In the genomic region with DNA sequence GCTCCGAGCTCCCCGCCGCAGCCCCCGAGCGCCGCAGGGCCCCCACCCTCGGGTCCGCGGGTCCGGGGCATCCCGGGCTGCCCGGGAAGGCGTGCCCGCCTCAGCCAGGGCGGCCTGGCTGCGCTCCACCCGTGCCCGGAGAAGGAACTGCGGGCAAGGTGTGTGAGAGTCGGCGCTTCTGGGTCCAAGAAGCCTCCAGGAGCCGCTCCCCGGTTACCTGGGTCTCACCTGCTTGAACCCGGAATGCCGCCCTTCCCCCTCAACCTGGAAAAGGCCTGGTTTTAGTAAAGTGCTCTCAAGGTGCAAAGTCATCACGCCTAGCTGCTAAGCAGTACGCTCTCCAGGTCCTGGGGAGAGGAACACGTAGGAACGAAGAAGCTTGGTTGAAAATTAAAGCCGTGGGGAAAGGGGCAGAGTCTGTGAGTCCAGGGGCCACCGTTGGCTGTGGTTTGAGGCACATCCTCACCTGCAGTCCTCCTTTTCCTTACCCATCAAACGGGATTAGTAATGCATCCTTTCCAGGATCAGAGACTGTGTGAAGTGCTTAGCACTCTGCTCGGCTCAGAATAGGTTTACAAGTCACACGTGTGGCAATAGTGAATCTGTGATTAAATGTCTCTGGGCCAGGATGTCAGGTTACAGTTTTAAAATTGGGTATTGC, we compare ENCODE assay signal across 1 cellular context.
A peak's percentile ranks its signal among the peaks of the same experiment; 100 is the strongest.
TF ChIP-seq lines count a peak whose summit lies in the region.

No MANE protein-coding gene starts in this region.

TF ChIP-seq in H1, 55 proteins besides CTCF, POLR2A, EP300 and RAD21:
- TF ChIP-seq POU5F1 (IDR thresholded peaks at IDR 0.05; ENCODE audit: low read depth, low read length): no peak
- TF ChIP-seq MAFK (IDR thresholded peaks at IDR 0.05; ENCODE audit: low read depth, low read length): 0 out of 2 replicates have a peak, but pooled peaks have one; percentile 3
- TF ChIP-seq GTF2F1 (IDR thresholded peaks at IDR 0.05; ENCODE audit: borderline replicate concordance, low read depth, low read length): no peak
- no peak for TF ChIP-seq HDAC6 (IDR thresholded peaks at IDR 0.05; ENCODE audit: low read depth, low read length)
- TF ChIP-seq CHD2 (IDR thresholded peaks at IDR 0.05; ENCODE audit: low read length): no peak
- TF ChIP-seq, protein P1, sequence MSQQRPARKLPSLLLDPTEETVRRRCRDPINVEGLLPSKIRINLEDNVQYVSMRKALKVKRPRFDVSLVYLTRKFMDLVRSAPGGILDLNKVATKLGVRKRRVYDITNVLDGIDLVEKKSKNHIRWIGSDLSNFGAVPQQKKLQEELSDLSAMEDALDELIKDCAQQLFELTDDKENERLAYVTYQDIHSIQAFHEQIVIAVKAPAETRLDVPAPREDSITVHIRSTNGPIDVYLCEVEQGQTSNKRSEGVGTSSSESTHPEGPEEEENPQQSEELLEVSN (IDR thresholded peaks at IDR 0.05): 0 out of 2 replicates have a peak, but pooled peaks have one; percentile 10
- peak; percentile 57; the same call in 1 of the 2 replicates for TF ChIP-seq TEAD4 (IDR thresholded peaks at IDR 0.05; ENCODE audit: low read depth, low read length)
- TF ChIP-seq SIN3A (conservative IDR thresholded peaks at IDR 0.05 in 1 of 2, IDR thresholded peaks at IDR 0.05 in 1 of 2; ENCODE audit: low read depth in 1 of 2, low read length in 2 of 2): peak in 1 of 2 experiments; percentile 39; a peak in 1 of 4 replicates
- no peak for TF ChIP-seq CREB1 (IDR thresholded peaks at IDR 0.05)
- TF ChIP-seq NRF1 (IDR thresholded peaks at IDR 0.05; ENCODE audit: low read depth, low read length): no peak
- TF ChIP-seq, protein P2, sequence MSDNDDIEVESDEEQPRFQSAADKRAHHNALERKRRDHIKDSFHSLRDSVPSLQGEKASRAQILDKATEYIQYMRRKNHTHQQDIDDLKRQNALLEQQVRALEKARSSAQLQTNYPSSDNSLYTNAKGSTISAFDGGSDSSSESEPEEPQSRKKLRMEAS (IDR thresholded peaks at IDR 0.05): no peak
- TF ChIP-seq NANOG (IDR thresholded peaks at IDR 0.05; ENCODE audit: insufficient read depth, low read depth, low read length, poor library complexity, severe bottlenecking): no peak
- no peak for TF ChIP-seq CHD1 (IDR thresholded peaks at IDR 0.05; ENCODE audit: low read depth, low read length)
- TF ChIP-seq TCF12 (IDR thresholded peaks at IDR 0.05; ENCODE audit: low read depth, low read length): no peak
- no peak for TF ChIP-seq SUZ12 (IDR thresholded peaks at IDR 0.05; ENCODE audit: low read length)
- no peak for TF ChIP-seq BCL11A (IDR thresholded peaks at IDR 0.05; ENCODE audit: low read depth in 2 of 2, low read length in 2 of 2)
- 0 out of 2 replicates have a peak, but pooled peaks have one; percentile 40 for TF ChIP-seq TAF1 (IDR thresholded peaks at IDR 0.05; ENCODE audit: low read depth, low read length)
- no peak for TF ChIP-seq CBX5 (IDR thresholded peaks at IDR 0.05; ENCODE audit: low read depth, low read length)
- TF ChIP-seq, protein P3, sequence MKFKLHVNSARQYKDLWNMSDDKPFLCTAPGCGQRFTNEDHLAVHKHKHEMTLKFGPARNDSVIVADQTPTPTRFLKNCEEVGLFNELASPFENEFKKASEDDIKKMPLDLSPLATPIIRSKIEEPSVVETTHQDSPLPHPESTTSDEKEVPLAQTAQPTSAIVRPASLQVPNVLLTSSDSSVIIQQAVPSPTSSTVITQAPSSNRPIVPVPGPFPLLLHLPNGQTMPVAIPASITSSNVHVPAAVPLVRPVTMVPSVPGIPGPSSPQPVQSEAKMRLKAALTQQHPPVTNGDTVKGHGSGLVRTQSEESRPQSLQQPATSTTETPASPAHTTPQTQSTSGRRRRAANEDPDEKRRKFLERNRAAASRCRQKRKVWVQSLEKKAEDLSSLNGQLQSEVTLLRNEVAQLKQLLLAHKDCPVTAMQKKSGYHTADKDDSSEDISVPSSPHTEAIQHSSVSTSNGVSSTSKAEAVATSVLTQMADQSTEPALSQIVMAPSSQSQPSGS (IDR thresholded peaks at IDR 0.05; ENCODE audit: low read length): no peak
- TF ChIP-seq PHF8 (conservative IDR thresholded peaks at IDR 0.05; ENCODE audit: low read depth, low read length): no peak
- TF ChIP-seq RBBP5 (IDR thresholded peaks at IDR 0.05; ENCODE audit: borderline replicate concordance, low read depth, low read length): 0 out of 2 replicates have a peak, but pooled peaks have one; percentile 36
- no peak for TF ChIP-seq SRF (IDR thresholded peaks at IDR 0.05; ENCODE audit: low read depth, low read length)
- TF ChIP-seq EGR1 (IDR thresholded peaks at IDR 0.05; ENCODE audit: borderline replicate concordance, low read depth, low read length): no peak
- peak; percentile 31 for TF ChIP-seq TAF7 (optimal IDR thresholded peaks at IDR 0.05; ENCODE audit: borderline replicate concordance, low read depth, low read length)
- no peak for TF ChIP-seq ATF3 (IDR thresholded peaks at IDR 0.05; ENCODE audit: insufficient read depth, low read depth, low read length)
- peak; percentile 52; the same call in 1 of the 2 replicates for TF ChIP-seq SP1 (IDR thresholded peaks at IDR 0.05; ENCODE audit: low read depth, low read length)
- TF ChIP-seq KDM5A (IDR thresholded peaks at IDR 0.05; ENCODE audit: low read length): no peak
- TF ChIP-seq, protein P4, sequence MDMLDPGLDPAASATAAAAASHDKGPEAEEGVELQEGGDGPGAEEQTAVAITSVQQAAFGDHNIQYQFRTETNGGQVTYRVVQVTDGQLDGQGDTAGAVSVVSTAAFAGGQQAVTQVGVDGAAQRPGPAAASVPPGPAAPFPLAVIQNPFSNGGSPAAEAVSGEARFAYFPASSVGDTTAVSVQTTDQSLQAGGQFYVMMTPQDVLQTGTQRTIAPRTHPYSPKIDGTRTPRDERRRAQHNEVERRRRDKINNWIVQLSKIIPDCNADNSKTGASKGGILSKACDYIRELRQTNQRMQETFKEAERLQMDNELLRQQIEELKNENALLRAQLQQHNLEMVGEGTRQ (IDR thresholded peaks at IDR 0.05; ENCODE audit: low read length): no peak
- no peak for TF ChIP-seq CTBP2 (IDR thresholded peaks at IDR 0.05; ENCODE audit: borderline replicate concordance, insufficient read depth, insufficient read length, low read length)
- TF ChIP-seq SP2 (IDR thresholded peaks at IDR 0.05; ENCODE audit: low read length): no peak
- TF ChIP-seq JUND (IDR thresholded peaks at IDR 0.05; ENCODE audit: low read length): no peak
- no peak for TF ChIP-seq EZH2 (IDR thresholded peaks at IDR 0.05; ENCODE audit: low read depth, low read length, severe bottlenecking)
- TF ChIP-seq CBX8 (IDR thresholded peaks at IDR 0.05; ENCODE audit: borderline replicate concordance, low read depth, low read length): no peak
- TF ChIP-seq ASH2L (IDR thresholded peaks at IDR 0.05; ENCODE audit: low read length): peak; percentile 22
- no peak for TF ChIP-seq TBP (IDR thresholded peaks at IDR 0.05; ENCODE audit: low read depth, low read length)
- TF ChIP-seq SAP30 (IDR thresholded peaks at IDR 0.05; ENCODE audit: insufficient read depth, insufficient replicate concordance, low read length): no peak
- TF ChIP-seq GABPA (IDR thresholded peaks at IDR 0.05; ENCODE audit: borderline replicate concordance, insufficient read depth, low read length): no peak
- TF ChIP-seq SIX5 (IDR thresholded peaks at IDR 0.05; ENCODE audit: low read depth, low read length): no peak
- TF ChIP-seq RNF2 (IDR thresholded peaks at IDR 0.05; ENCODE audit: borderline replicate concordance, low read depth, low read length, missing control alignments, poor library complexity, severe bottlenecking): no peak
- TF ChIP-seq ZNF274 (IDR thresholded peaks at IDR 0.05; ENCODE audit: borderline replicate concordance, extremely low read depth, low read length): no peak
- TF ChIP-seq POLR2AphosphoS5 (IDR thresholded peaks at IDR 0.05; ENCODE audit: low read depth, low read length): no peak
- TF ChIP-seq BRCA1 (IDR thresholded peaks at IDR 0.05; ENCODE audit: low read depth, low read length): no peak
- TF ChIP-seq YY1 (IDR thresholded peaks at IDR 0.05; ENCODE audit: low read depth, low read length): no peak
- TF ChIP-seq HDAC2 (IDR thresholded peaks at IDR 0.05; ENCODE audit: borderline replicate concordance in 1 of 2, low read depth in 2 of 2, low read length in 2 of 2): peak in 1 of 2 experiments; percentile 68; a peak in 1 of 4 replicates
- no peak for TF ChIP-seq BACH1 (IDR thresholded peaks at IDR 0.05; ENCODE audit: low read length)
- TF ChIP-seq RFX5 (IDR thresholded peaks at IDR 0.05; ENCODE audit: borderline replicate concordance, low read depth, low read length): no peak
- TF ChIP-seq RXRA (IDR thresholded peaks at IDR 0.05; ENCODE audit: insufficient read depth, low read depth, low read length): 0 out of 2 replicates have a peak, but pooled peaks have one; percentile 4
- TF ChIP-seq KDM4A (IDR thresholded peaks at IDR 0.05; ENCODE audit: low read depth, low read length, severe bottlenecking): no peak
TF ChIP-seq in H1: peak in this region for 11.
